Comparison of ENCODE assay signal across 8 cellular contexts in the genomic region with DNA sequence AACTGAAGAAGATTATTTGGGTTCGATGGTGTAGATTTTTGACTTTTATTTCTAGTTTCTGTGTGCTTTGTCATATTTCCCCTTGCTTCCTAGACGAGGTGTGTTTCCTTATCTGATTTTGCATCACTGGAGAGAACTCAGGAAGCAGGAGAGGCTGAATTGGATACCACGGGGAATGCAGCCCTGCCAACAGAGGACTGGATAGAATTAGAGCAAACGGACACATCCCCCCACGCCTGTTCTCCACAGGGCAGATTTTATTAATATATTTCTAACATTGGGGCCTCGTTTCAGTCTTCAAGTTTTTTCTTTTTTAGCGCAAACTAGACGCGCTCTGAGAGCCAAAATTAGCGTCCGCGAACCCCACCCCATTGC. TPM values are rescaled to one million over a fixed set of nuclear protein-coding genes. Genes with fewer than 3 reads are reported as not detected.
DNase-seq lines count a peak whose midpoint lies in the region; ATAC-seq and TF ChIP-seq lines count a peak whose summit lies in the region.

No MANE protein-coding gene starts in this region.

- BruUV-seq in PC-9 (replicated peaks; lab: Mats Ljungman, UMichigan): TSS peak; percentile 61

- POLR2A ChIA-PET in PC-9 (lab: Charles Lee; ENCODE audit: unreplicated experiment): interaction anchor here (0.5 to 1.4 kb wide), 8 partner anchors 14 to 294 kb away, joined by 3 to 17 read pairs (median 7); no protein-coding TSS in a partner anchor

- H4K20me1 ChIP-seq in PC-9 (ENCODE audit: insufficient read depth): peaks cover 32% of the 10 kb centered on the region
- peaks cover 24% of the 10 kb centered on the region for H4K20me1 ChIP-seq in osteoblast (ENCODE audit: insufficient read depth, low read length)

- H3K4me2 ChIP-seq in PC-9 (peak overlapping the region; percentile 79), osteoblast (ENCODE audit: insufficient read depth, low read length) (peak overlapping the region; percentile 81)

- H3K79me2 ChIP-seq in PC-9 (ENCODE audit: low read depth) (peaks cover 40% of the 10 kb centered on the region), osteoblast (ENCODE audit: insufficient read depth, low read length) (peaks cover 42% of the 10 kb centered on the region)

- H3K4me3 ChIP-seq in GM12864 (ENCODE audit: low read depth, low read length): peak overlapping the region; percentile 95
- H3K4me3 ChIP-seq in PC-9: peak overlapping the region; percentile 76; the same call in 1 of the 2 replicates
- H3K4me3 ChIP-seq in esophagus (ENCODE audit: low read depth in 1 of 2, low read length in 2 of 2): peak overlapping the region; percentile 85 to 90
- peak overlapping the region; percentile 92 for H3K4me3 ChIP-seq in osteoblast (ENCODE audit: insufficient read depth, low read length)

- peaks cover 33% of the 10 kb centered on the region for H3K4me1 ChIP-seq in PC-9 (replicated peaks; ENCODE audit: insufficient read depth)
- no peaks in the 10 kb centered on the region for H3K4me1 ChIP-seq in esophagus (ENCODE audit: control insufficient read depth in 2 of 2, insufficient read depth in 2 of 2, low read length in 1 of 2)
- peaks cover 24% of the 10 kb centered on the region for H3K4me1 ChIP-seq in osteoblast (ENCODE audit: insufficient read depth, low read length)

- DNase-seq in GM12864 (ENCODE audit: low read depth): no peak
- peak in 1 of 2 experiments; percentile 50 for DNase-seq in PC-9
- peak; percentile 72 for DNase-seq in osteoblast (ENCODE audit: insufficient read length, low spot score, missing footprints)
- no peak for DNase-seq in SW 1271 (lab: John Stamatoyannopoulos, UW)

- CTCF ChIA-PET in PC-9 (lab: Charles Lee): no interaction called here

- H3K27me3 ChIP-seq in PC-9 (ENCODE audit: insufficient read depth, low read depth) (no peaks in the 10 kb centered on the region), esophagus (ENCODE audit: control insufficient read depth in 1 of 2, insufficient read depth in 2 of 2, low read length in 2 of 2) (no peaks in the 10 kb centered on the region), osteoblast (ENCODE audit: insufficient read depth, low read length) (no peaks in the 10 kb centered on the region)

- TF ChIP-seq CTCF in GM12864 (IDR thresholded peaks at IDR 0.05; ENCODE audit: low read depth, low read length, missing control alignments) (no peak), PC-9 (conservative IDR thresholded peaks at IDR 0.05) (no peak), osteoblast (IDR thresholded peaks at IDR 0.05; ENCODE audit: extremely low read depth, low read depth, low read length) (no peak)

- peak overlapping the region; percentile 73 for H2AFZ ChIP-seq in PC-9
- H2AFZ ChIP-seq in osteoblast (ENCODE audit: low read length): peak overlapping the region; percentile 97

- H3K9me3 ChIP-seq in PC-9 (ENCODE audit: insufficient read depth, low read depth): no peaks in the 10 kb centered on the region
- H3K9me3 ChIP-seq in esophagus (ENCODE audit: control insufficient read depth in 2 of 2, insufficient read depth in 1 of 2, low read depth in 1 of 2, low read length in 1 of 2): no peaks in the 10 kb centered on the region
- H3K9me3 ChIP-seq in osteoblast (ENCODE audit: low read depth, low read length): no peaks in the 10 kb centered on the region

- H3K27ac ChIP-seq in PC-9: peak overlapping the region; percentile 90
- peak overlapping the region; percentile 87 to 98 for H3K27ac ChIP-seq in esophagus (ENCODE audit: low read depth in 2 of 2, low read length in 1 of 2)
- H3K27ac ChIP-seq in osteoblast (ENCODE audit: low read depth, low read length): peak overlapping the region; percentile 94

- ATAC-seq in HG03571 (IDR thresholded peaks at IDR 0.05; ENCODE audit: unreplicated experiment) (no peak), GM21526 (IDR thresholded peaks at IDR 0.05; ENCODE audit: low FRiP score, unreplicated experiment) (no peak), HG03095 (IDR thresholded peaks at IDR 0.05; ENCODE audit: unreplicated experiment) (no peak)

- H3K9me2 ChIP-seq in PC-9 (ENCODE audit: insufficient read depth): no peaks in the 10 kb centered on the region

- intact Hi-C loops in PC-9 (cut with micrococcal nuclease; ENCODE audit: unreplicated experiment): loop anchor here (1.0 to 10.0 kb wide), 3 partner anchors 36 to 1944 kb away; partner anchors contain the start of gene PPP4R1

- H3K36me3 ChIP-seq in PC-9 (ENCODE audit: low read depth) (no peaks in the 10 kb centered on the region), esophagus (ENCODE audit: control insufficient read depth in 2 of 2, insufficient read depth in 2 of 2, low read length in 1 of 2) (peaks cover 0 to 2% of the 10 kb centered on the region in 2 donors), osteoblast (ENCODE audit: insufficient read depth, low read length) (no peaks in the 10 kb centered on the region)

- WGBS in esophagus, 2 donors: 8% methylated on average over 12 of the region's 12 CpGs

- peaks cover 14% of the 10 kb centered on the region for H3F3A ChIP-seq in PC-9 (ENCODE audit: insufficient read depth, low read depth)

RNA-seq across cellular contexts. Expression of gene VAPA, which starts 0.7 kb away (rescaled TPM):
- total RNA-seq in PC-9 (2021) (340 and 359 TPM in 2 replicates), osteoblast (277 and 316 TPM in 2 replicates)
- 100 to 1,000 TPM; 127 to 189 TPM for polyA plus RNA-seq in esophagus

RNA-seq across cellular contexts. Expression of gene TXNDC2, which starts 27.4 kb away (rescaled TPM):
- total RNA-seq in PC-9 (2021): 0.11 TPM in 1 of 2 replicates, not detected in the other
- polyA plus RNA-seq in esophagus: under 1 TPM in 1 of 2 donors, not detected in 1; 0.06 TPM
- 0.29 and 0.36 TPM in 2 replicates for total RNA-seq in osteoblast
